In genomic region chr10:91800192-91800591, GRCh38 we compare ENCODE assay signal across 9 cellular contexts. TPM values are rescaled to one million over a fixed set of nuclear protein-coding genes. Genes with fewer than 3 reads are reported as not detected.
DNase-seq lines count a peak whose midpoint lies in the region; ATAC-seq and TF ChIP-seq lines count a peak whose summit lies in the region.
"Had no signal": no experiment of that assay in that cellular context is flagged by ENCODE, and none has a peak within 500 bp of the region (broad histone marks: within the 10 kb centered on the region; RNA-seq: fewer than 3 reads in every experiment).

No MANE protein-coding gene starts in this region.

- H3K36me3 ChIP-seq in HAP-1 (replicated peaks) (peaks cover 12% of the 10 kb centered on the region), sigmoid colon (peaks cover 0 to 7% (median 2%) of the 10 kb centered on the region in 4 donors)

- H3K9me3 ChIP-seq in HAP-1, result no peaks in the 10 kb centered on the region
- H3K9me3 ChIP-seq in sigmoid colon, result no peaks in the 10 kb centered on the region

- peaks cover 38% of the 10 kb centered on the region for H3K4me1 Mint-ChIP-seq in WTC11

- H3K4me1 ChIP-seq in HAP-1 (peaks cover 18% of the 10 kb centered on the region), sigmoid colon (peaks cover 0 to 62% (median 47%) of the 10 kb centered on the region in 4 donors)

- H3K4me3 ChIP-seq in HAP-1 (peak overlapping the region; percentile 73), foreskin fibroblast (ENCODE audit: low read depth in 1 of 2, low read length in 2 of 2) (peak overlapping the region; percentile 78 to 80), sigmoid colon (peak overlapping the region in 2 of 4 donors; percentile 74 to 97)

- TF ChIP-seq POLR2A in sigmoid colon (IDR thresholded peaks at IDR 0.05), result no peak

- TF ChIP-seq EP300 in sigmoid colon (IDR thresholded peaks at IDR 0.05), result no peak

- 13 to 50% methylated on average over 5 of the region's 5 CpGs for WGBS in sigmoid colon, 2 donors

- peak overlapping the region; percentile 93 for H3K4me3 Mint-ChIP-seq in WTC11

- intact Hi-C loops in sigmoid colon (cut with DNase I), result loop anchor here (5.0 kb wide), 1 partner anchor 122 kb away; the partner anchor contains the start of gene BTAF1

- DNase-seq in HAP-1 (ENCODE audit: low spot score in 2 of 2) (no peak), WTC11 (ENCODE audit: low spot score) (no peak), foreskin fibroblast (no peak), sigmoid colon (no peak), mucosa of gallbladder (ENCODE audit: low spot score) (no peak)
- DNase-seq: NCI-H1436, nucleus accumbens had no signal

- CTCF ChIA-PET in WTC11 (lab: Charles Lee), result no interaction called here

- ATAC-seq in WTC11 (no peak), GM18870 (IDR thresholded peaks at IDR 0.05; ENCODE audit: unreplicated experiment) (no peak), HG02885 (IDR thresholded peaks at IDR 0.05; ENCODE audit: poor library complexity, unreplicated experiment) (no peak)

- H3K27ac Mint-ChIP-seq in WTC11, result peak overlapping the region; percentile 78

- H3K27me3 Mint-ChIP-seq in WTC11 (ENCODE audit: low read depth), result no peaks in the 10 kb centered on the region

- H3K27me3 ChIP-seq in HAP-1 (ENCODE audit: low read depth) (no peaks in the 10 kb centered on the region), sigmoid colon (no peaks in the 10 kb centered on the region)

- H3K9me3 Mint-ChIP-seq in WTC11, result no peaks in the 10 kb centered on the region

- H3K36me3 Mint-ChIP-seq in WTC11, result peaks cover 16% of the 10 kb centered on the region

- POLR2A ChIA-PET in WTC11 (lab: Charles Lee), result no interaction called here

- TF ChIP-seq CTCF in WTC11 (IDR thresholded peaks at IDR 0.05) (no peak), foreskin fibroblast (IDR thresholded peaks at IDR 0.05; ENCODE audit: low read depth, low read length) (no peak), sigmoid colon (IDR thresholded peaks at IDR 0.05) (no peak)

- peak overlapping the region in 3 of 4 donors; percentile 96 to 99 (median 97) for H3K27ac ChIP-seq in sigmoid colon

- in situ Hi-C loops in HAP-1 (cut with MboI; ENCODE audit: low sequenced_read_pairs), result no loop called here

TF ChIP-seq in WTC11, 78 proteins besides CTCF, POLR2A, EP300 and RAD21:
- no peak for TF ChIP-seq HMGA2 (CRISPR knock-in tag; IDR thresholded peaks at IDR 0.05)
- no peak for TF ChIP-seq GABPB1 (CRISPR knock-in tag; IDR thresholded peaks at IDR 0.05)
- TF ChIP-seq PRRX2 (CRISPR knock-in tag; IDR thresholded peaks at IDR 0.05), result no peak
- no peak for TF ChIP-seq IRF2 (CRISPR knock-in tag; IDR thresholded peaks at IDR 0.05; ENCODE audit: borderline replicate concordance, low read depth)
- TF ChIP-seq, protein P1, sequence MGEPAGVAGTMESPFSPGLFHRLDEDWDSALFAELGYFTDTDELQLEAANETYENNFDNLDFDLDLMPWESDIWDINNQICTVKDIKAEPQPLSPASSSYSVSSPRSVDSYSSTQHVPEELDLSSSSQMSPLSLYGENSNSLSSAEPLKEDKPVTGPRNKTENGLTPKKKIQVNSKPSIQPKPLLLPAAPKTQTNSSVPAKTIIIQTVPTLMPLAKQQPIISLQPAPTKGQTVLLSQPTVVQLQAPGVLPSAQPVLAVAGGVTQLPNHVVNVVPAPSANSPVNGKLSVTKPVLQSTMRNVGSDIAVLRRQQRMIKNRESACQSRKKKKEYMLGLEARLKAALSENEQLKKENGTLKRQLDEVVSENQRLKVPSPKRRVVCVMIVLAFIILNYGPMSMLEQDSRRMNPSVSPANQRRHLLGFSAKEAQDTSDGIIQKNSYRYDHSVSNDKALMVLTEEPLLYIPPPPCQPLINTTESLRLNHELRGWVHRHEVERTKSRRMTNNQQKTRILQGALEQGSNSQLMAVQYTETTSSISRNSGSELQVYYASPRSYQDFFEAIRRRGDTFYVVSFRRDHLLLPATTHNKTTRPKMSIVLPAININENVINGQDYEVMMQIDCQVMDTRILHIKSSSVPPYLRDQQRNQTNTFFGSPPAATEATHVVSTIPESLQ (CRISPR knock-in tag; IDR thresholded peaks at IDR 0.05), result no peak
- no peak for TF ChIP-seq MXD4 (CRISPR knock-in tag; IDR thresholded peaks at IDR 0.05; ENCODE audit: borderline replicate concordance)
- TF ChIP-seq GRHL2 (CRISPR knock-in tag; IDR thresholded peaks at IDR 0.05; ENCODE audit: insufficient replicate concordance, severe bottlenecking), result no peak
- TF ChIP-seq MLX (CRISPR knock-in tag; IDR thresholded peaks at IDR 0.05), result no peak
- no peak for TF ChIP-seq STAT6 (CRISPR knock-in tag; conservative IDR thresholded peaks at IDR 0.05; ENCODE audit: low read depth)
- TF ChIP-seq NFYB (CRISPR knock-in tag; conservative IDR thresholded peaks at IDR 0.05; ENCODE audit: low read depth), result no peak
- no peak for TF ChIP-seq RORB (CRISPR knock-in tag; IDR thresholded peaks at IDR 0.05)
- no peak for TF ChIP-seq ZNF219 (CRISPR knock-in tag; IDR thresholded peaks at IDR 0.05; ENCODE audit: borderline replicate concordance)
- no peak for TF ChIP-seq EMX1 (CRISPR knock-in tag; IDR thresholded peaks at IDR 0.05)
- TF ChIP-seq ATF3 (CRISPR knock-in tag; conservative IDR thresholded peaks at IDR 0.05), result no peak

RNA-seq across cellular contexts. Expression of gene TNKS2, which starts 2.0 kb away (rescaled TPM):
- 51.6 to 53.5 TPM (median 53.0 TPM) in 3 replicates for total RNA-seq in WTC11 (2021)
- 10 to 100 TPM; 37.4 to 46.7 (median 40.5) TPM for total RNA-seq in sigmoid colon
- polyA plus RNA-seq in sigmoid colon, result 10 to 100 TPM in 2 of 3 donors, 1 to 10 TPM in 1; 9.0 to 13.1 (median 11.1) TPM
- total RNA-seq in mucosa of gallbladder, result 35.1 TPM
